8 cellular contexts compared by ENCODE assay signal in genomic region chr9:75161116-75161857, GRCh38.
"Had no signal": no experiment of that assay in that cellular context is flagged by ENCODE, and none has a peak within 500 bp of the region (broad histone marks: within the 10 kb centered on the region; RNA-seq: fewer than 3 reads in every experiment).

No MANE protein-coding gene starts in this region.

- DNase-seq: activated CD4-positive, alpha-beta T cell treated with anti-CD3 and anti-CD28 coated beads, Interleukin-2, amount 50 U/mL, for 48 hours; activated CD4-positive, CD25-positive, alpha-beta regulatory T cell treated with anti-CD3 and anti-CD28 coated beads, Interleukin-2, amount 50 U/mL, for 72 hours; activated naive CD4-positive, alpha-beta T cell; mesendoderm; stimulated activated CD4-positive, alpha-beta T cell treated with anti-CD3 and anti-CD28 coated beads, Interleukin-15, amount 100 ng/mL, for 24 hours; stimulated activated CD4-positive, alpha-beta T cell treated with anti-CD3 and anti-CD28 coated beads, Interleukin-4, amount 100 ng/mL, for 24 hours; stomach; T-helper 9 cell had no signal
